In genomic region chr5:168653611-168654010, GRCh38 we compare ENCODE assay signal across 1 cellular context.
TF ChIP-seq lines count a peak whose summit lies in the region.

No MANE protein-coding gene starts in this region.

TF ChIP-seq in K562, 482 proteins besides CTCF, POLR2A, EP300 and RAD21 (continued from another document):
- TF ChIP-seq, protein P1, sequence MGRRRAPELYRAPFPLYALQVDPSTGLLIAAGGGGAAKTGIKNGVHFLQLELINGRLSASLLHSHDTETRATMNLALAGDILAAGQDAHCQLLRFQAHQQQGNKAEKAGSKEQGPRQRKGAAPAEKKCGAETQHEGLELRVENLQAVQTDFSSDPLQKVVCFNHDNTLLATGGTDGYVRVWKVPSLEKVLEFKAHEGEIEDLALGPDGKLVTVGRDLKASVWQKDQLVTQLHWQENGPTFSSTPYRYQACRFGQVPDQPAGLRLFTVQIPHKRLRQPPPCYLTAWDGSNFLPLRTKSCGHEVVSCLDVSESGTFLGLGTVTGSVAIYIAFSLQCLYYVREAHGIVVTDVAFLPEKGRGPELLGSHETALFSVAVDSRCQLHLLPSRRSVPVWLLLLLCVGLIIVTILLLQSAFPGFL (CRISPR knock-in tag; IDR thresholded peaks at IDR 0.05): no peak
- TF ChIP-seq, protein P2, sequence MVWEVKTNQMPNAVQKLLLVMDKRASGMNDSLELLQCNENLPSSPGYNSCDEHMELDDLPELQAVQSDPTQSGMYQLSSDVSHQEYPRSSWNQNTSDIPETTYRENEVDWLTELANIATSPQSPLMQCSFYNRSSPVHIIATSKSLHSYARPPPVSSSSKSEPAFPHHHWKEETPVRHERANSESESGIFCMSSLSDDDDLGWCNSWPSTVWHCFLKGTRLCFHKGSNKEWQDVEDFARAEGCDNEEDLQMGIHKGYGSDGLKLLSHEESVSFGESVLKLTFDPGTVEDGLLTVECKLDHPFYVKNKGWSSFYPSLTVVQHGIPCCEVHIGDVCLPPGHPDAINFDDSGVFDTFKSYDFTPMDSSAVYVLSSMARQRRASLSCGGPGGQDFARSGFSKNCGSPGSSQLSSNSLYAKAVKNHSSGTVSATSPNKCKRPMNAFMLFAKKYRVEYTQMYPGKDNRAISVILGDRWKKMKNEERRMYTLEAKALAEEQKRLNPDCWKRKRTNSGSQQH (CRISPR knock-in tag; IDR thresholded peaks at IDR 0.05): no peak
- TF ChIP-seq RBM25 (IDR thresholded peaks at IDR 0.05; ENCODE audit: low read depth, low read length, severe bottlenecking) (no peak), TFAP4 (CRISPR knock-in tag; IDR thresholded peaks at IDR 0.05; ENCODE audit: borderline replicate concordance) (no peak), ZNF695 (CRISPR knock-in tag; IDR thresholded peaks at IDR 0.05) (no peak), NR2F6 (CRISPR knock-in tag; IDR thresholded peaks at IDR 0.05) (no peak), MED1 (CRISPR knock-in tag; IDR thresholded peaks at IDR 0.05; ENCODE audit: borderline replicate concordance) (no peak)
TF ChIP-seq in K562: peak in this region for 0.
